30 cellular contexts compared by ENCODE assay signal in genomic region chr5:949275-949543, GRCh38. TPM values are rescaled to one million over a fixed set of nuclear protein-coding genes. Genes with fewer than 3 reads are reported as not detected.
"Had no signal": no experiment of that assay in that cellular context is flagged by ENCODE, and none has a peak within 500 bp of the region (broad histone marks: within the 10 kb centered on the region; RNA-seq: fewer than 3 reads in every experiment).

No MANE protein-coding gene starts in this region.

- H3K4me1 ChIP-seq: left lung, prostate gland, uterus had no signal

- H2AFZ ChIP-seq: neural progenitor cell had no signal

- H3K4me3 ChIP-seq: left lung, lower lobe of right lung, neural progenitor cell, ovary, prostate gland, skin epidermis, suprapubic skin, tibial nerve, uterus had no signal

- H3K27me3 ChIP-seq: ovary had no signal

- DNase-seq: hippocampal formation; kidney glomerular epithelial cell; left cardiac atrium; left lung; lower lobe of right lung; mammary epithelial cell; mesendoderm; naive B cell; natural killer cell; nephron progenitor cell; ovary; retina; stimulated activated CD4-positive, alpha-beta T cell treated with anti-CD3 and anti-CD28 coated beads, Interleukin-12 subunit alpha, Interleukin-12 subunit beta, amount 100 ng/mL, for 4 hours; stimulated activated CD4-positive, alpha-beta T cell treated with anti-CD3 and anti-CD28 coated beads, Interleukin-15, amount 100 ng/mL, for 24 hours; stimulated activated CD4-positive, alpha-beta T cell treated with anti-CD3 and anti-CD28 coated beads, Interleukin-2, amount 100 ng/mL, for 24 hours; stimulated activated CD4-positive, alpha-beta T cell treated with anti-CD3 and anti-CD28 coated beads, Interleukin-4, amount 100 ng/mL, for 1 hour; stimulated activated naive CD4-positive, alpha-beta T cell had no signal

- H3K36me3 ChIP-seq: left lung, lower lobe of right lung, neural progenitor cell, ovary, prostate gland, suprapubic skin, tibial nerve, uterus had no signal

- H3K27ac Mint-ChIP-seq: mesothelial cell of epicardium; naive B cell; natural killer cell; nephron progenitor cell; neural progenitor cell; stimulated activated naive CD8-positive, alpha-beta T cell treated with anti-CD3 and anti-CD28 coated beads, Interleukin-15, Interleukin-2, amounts not matched to agents 100 ng/mL and 50 ng/mL, for 24 hours; type B pancreatic cell had no signal

- H3K36me3 Mint-ChIP-seq: naive B cell, natural killer cell, neural progenitor cell, type B pancreatic cell had no signal

- ATAC-seq: left cardiac atrium, left lung, lower lobe of right lung, natural killer cell, right cardiac atrium, sciatic nerve had no signal

- H3K4me2 ChIP-seq: neural progenitor cell had no signal

- H3K4me1 Mint-ChIP-seq: naive B cell had no signal

- H3K9me3 Mint-ChIP-seq: natural killer cell; stimulated activated naive CD8-positive, alpha-beta T cell treated with anti-CD3 and anti-CD28 coated beads, Interleukin-15, Interleukin-2, amounts not matched to agents 100 ng/mL and 50 ng/mL, for 24 hours had no signal

- H3K9ac ChIP-seq: neural progenitor cell had no signal

- H3K9me3 ChIP-seq: lower lobe of right lung, ovary, prostate gland, suprapubic skin, uterus had no signal

- H3K27ac ChIP-seq: left lung, lower lobe of right lung, neural progenitor cell, ovary, prostate gland, skin epidermis, suprapubic skin, tibial nerve, uterus had no signal

- H3K4me3 Mint-ChIP-seq: mesothelial cell of epicardium; naive B cell; natural killer cell; nephron progenitor cell; neural progenitor cell; stimulated activated naive CD8-positive, alpha-beta T cell treated with anti-CD3 and anti-CD28 coated beads, Interleukin-15, Interleukin-2, amounts not matched to agents 100 ng/mL and 50 ng/mL, for 24 hours; type B pancreatic cell had no signal

RNA-seq across cellular contexts. Expression of gene NKD2, which starts 59.4 kb away (rescaled TPM):
- total RNA-seq: mononuclear cell, natural killer cell had no signal
- polyA plus RNA-seq: keratinocyte had no signal
